1 cellular context compared by ENCODE assay signal in the genomic region with DNA sequence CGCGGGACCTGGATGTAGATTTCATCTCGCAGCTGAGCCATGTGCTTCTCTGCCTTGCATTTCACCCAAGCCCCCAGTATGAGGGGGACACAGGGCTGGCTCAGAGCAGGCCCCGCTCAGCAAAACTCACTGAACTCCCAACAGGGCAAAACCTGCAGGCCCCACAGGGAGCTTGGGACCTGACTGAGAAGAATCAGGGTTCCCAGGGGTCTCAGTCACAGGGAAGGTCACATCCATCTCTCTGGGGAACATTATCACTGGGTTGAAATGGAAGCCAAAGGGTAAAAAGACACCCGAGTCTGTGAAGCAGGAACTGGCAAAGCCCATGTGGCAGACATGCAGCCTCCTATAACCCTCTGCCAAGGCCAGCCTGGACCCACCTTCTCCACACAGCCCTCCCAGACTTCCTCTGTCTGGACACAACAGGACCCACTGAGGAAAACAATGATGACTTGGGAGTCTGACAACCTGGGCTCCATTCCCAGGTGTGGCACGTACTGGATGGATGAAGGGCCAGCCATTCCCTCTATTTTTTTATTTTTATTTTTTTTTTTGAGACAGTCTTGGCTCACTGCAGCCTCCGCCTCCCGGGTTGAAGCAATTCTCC.
A peak's percentile ranks its signal among the peaks of the same experiment; 100 is the strongest.
TF ChIP-seq lines count a peak whose summit lies in the region.

No MANE protein-coding gene starts in this region.

TF ChIP-seq in K562, 482 proteins besides CTCF, POLR2A, EP300 and RAD21:
- TF ChIP-seq TCF7 (IDR thresholded peaks at IDR 0.05; ENCODE audit: borderline replicate concordance) (no peak), ZNF75A (CRISPR knock-in tag; IDR thresholded peaks at IDR 0.05) (no peak), ZNF311 (CRISPR knock-in tag; IDR thresholded peaks at IDR 0.05) (no peak), ZKSCAN8 (CRISPR knock-in tag; IDR thresholded peaks at IDR 0.05) (no peak), KLF10 (CRISPR knock-in tag; IDR thresholded peaks at IDR 0.05) (no peak), CHCHD3 (CRISPR knock-in tag; IDR thresholded peaks at IDR 0.05) (no peak), MAZ (CRISPR knock-in tag; conservative IDR thresholded peaks at IDR 0.05 in 1 of 2, IDR thresholded peaks at IDR 0.05 in 1 of 2) (no peak), GATA2 (CRISPR knock-in tag; IDR thresholded peaks at IDR 0.05) (peak; percentile 37; the same call in 1 of the 2 replicates), HOXB6 (CRISPR knock-in tag; IDR thresholded peaks at IDR 0.05; ENCODE audit: borderline replicate concordance) (no peak), ZNF445 (CRISPR knock-in tag; IDR thresholded peaks at IDR 0.05; ENCODE audit: low read depth) (no peak), CBFA2T3 (IDR thresholded peaks at IDR 0.05) (no peak), ZNF12 (CRISPR knock-in tag; IDR thresholded peaks at IDR 0.05) (peak; percentile 73; the same call in 1 of the 2 replicates), MYC (IDR thresholded peaks at IDR 0.05; ENCODE audit: low read depth, low read length) (peak; percentile 32; the same call in 1 of the 2 replicates), MYC (CRISPR knock-in tag; IDR thresholded peaks at IDR 0.05; ENCODE audit: borderline replicate concordance, low read depth) (no peak), ZNF766 (CRISPR knock-in tag; conservative IDR thresholded peaks at IDR 0.05) (no peak), SMAD1 (IDR thresholded peaks at IDR 0.05; ENCODE audit: low read depth, low read length, partially characterized antibody) (no peak)
- TF ChIP-seq, protein P1, sequence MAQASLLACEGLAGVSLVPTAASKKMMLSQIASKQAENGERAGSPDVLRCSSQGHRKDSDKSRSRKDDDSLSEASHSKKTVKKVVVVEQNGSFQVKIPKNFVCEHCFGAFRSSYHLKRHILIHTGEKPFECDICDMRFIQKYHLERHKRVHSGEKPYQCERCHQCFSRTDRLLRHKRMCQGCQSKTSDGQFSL (CRISPR knock-in tag; IDR thresholded peaks at IDR 0.05): no peak
- TF ChIP-seq, protein P1 (tag; IDR thresholded peaks at IDR 0.05): 0 out of 4 replicates have a peak, but pooled peaks of 1 of the 2 experiments have one; percentile 30
- TF ChIP-seq, protein P2, sequence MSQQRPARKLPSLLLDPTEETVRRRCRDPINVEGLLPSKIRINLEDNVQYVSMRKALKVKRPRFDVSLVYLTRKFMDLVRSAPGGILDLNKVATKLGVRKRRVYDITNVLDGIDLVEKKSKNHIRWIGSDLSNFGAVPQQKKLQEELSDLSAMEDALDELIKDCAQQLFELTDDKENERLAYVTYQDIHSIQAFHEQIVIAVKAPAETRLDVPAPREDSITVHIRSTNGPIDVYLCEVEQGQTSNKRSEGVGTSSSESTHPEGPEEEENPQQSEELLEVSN (IDR thresholded peaks at IDR 0.05; ENCODE audit: borderline replicate concordance in 1 of 2, extremely low read depth in 1 of 2, insufficient read depth in 1 of 2, insufficient read length in 1 of 2, low read depth in 1 of 2, low read length in 1 of 2, poor library complexity in 1 of 2, severe bottlenecking in 1 of 2): peak in 1 of 2 experiments; percentile 39
- TF ChIP-seq, protein P3, sequence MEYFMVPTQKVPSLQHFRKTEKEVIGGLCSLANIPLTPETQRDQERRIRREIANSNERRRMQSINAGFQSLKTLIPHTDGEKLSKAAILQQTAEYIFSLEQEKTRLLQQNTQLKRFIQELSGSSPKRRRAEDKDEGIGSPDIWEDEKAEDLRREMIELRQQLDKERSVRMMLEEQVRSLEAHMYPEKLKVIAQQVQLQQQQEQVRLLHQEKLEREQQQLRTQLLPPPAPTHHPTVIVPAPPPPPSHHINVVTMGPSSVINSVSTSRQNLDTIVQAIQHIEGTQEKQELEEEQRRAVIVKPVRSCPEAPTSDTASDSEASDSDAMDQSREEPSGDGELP (CRISPR knock-in tag; IDR thresholded peaks at IDR 0.05; ENCODE audit: borderline replicate concordance): 0 out of 2 replicates have a peak, but pooled peaks have one; percentile 5
- TF ChIP-seq, protein P4, sequence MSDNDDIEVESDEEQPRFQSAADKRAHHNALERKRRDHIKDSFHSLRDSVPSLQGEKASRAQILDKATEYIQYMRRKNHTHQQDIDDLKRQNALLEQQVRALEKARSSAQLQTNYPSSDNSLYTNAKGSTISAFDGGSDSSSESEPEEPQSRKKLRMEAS (CRISPR knock-in tag; IDR thresholded peaks at IDR 0.05): no peak
